24 cellular contexts compared by ENCODE assay signal in genomic region chr1:241272828-241273227, GRCh38.
"Had no signal": no experiment of that assay in that cellular context is flagged by ENCODE, and none has a peak within 500 bp of the region (broad histone marks: within the 10 kb centered on the region; RNA-seq: fewer than 3 reads in every experiment).

No MANE protein-coding gene starts in this region.

- DNase-seq: stimulated activated CD4-positive, alpha-beta T cell treated with anti-CD3 and anti-CD28 coated beads, Interleukin-2, amount 100 ng/mL, for 48 hours; stimulated activated CD4-positive, alpha-beta T cell treated with anti-CD3 and anti-CD28 coated beads, Interleukin-4, amount 100 ng/mL, for 1 hour; stimulated activated CD4-positive, alpha-beta T cell treated with anti-CD3 and anti-CD28 coated beads, Interleukin-4, amount 100 ng/mL, for 24 hours; stimulated activated CD4-positive, alpha-beta T cell treated with anti-CD3 and anti-CD28 coated beads, Interleukin-4, amount 100 ng/mL, for 4 hours; stimulated activated CD8-positive, alpha-beta memory T cell treated with anti-CD3 and anti-CD28 coated beads, Interleukin-4, amount 100 ng/mL, for 48 hours; stimulated activated naive B cell treated with anti-CD40 and anti-IgM and Interleukin-4, amounts not matched to agents 10 μg/mL and 1 μg/mL and 100 μg/mL, for 72 hours; stimulated activated naive CD4-positive, alpha-beta T cell; stimulated activated naive CD4-positive, alpha-beta T cell treated with Interleukin-2 at 50 U/mL for 16 hours; stimulated activated naive CD8-positive, alpha-beta T cell treated with anti-CD3 and anti-CD28 coated beads, Interleukin-15, amount 100 ng/mL, for 72 hours; stimulated activated naive CD8-positive, alpha-beta T cell treated with anti-CD3 and anti-CD28 coated beads, Interleukin-15, Interleukin-2, amounts not matched to agents 100 U/mL and 50 U/mL, for 24 hours; stomach; substantia nigra; testis; thyroid gland; tibial artery; transverse colon; trophoblast cell; upper lobe of left lung; upper lobe of right lung; uterus had no signal

- H3K4me3 ChIP-seq: stomach, suprapubic skin, testis, thoracic aorta, thyroid gland, tibial artery, tibial nerve, transverse colon, upper lobe of left lung, upper lobe of right lung, uterus, vagina had no signal

- H3K27ac ChIP-seq: stomach, suprapubic skin, testis, thoracic aorta, thyroid gland, tibial artery, tibial nerve, transverse colon, upper lobe of left lung, upper lobe of right lung, uterus, vagina had no signal

- H3K36me3 ChIP-seq: stomach, suprapubic skin, thoracic aorta, thyroid gland, tibial artery, tibial nerve, transverse colon, upper lobe of left lung, upper lobe of right lung, uterus, vagina had no signal

- H3K9me3 ChIP-seq: suprapubic skin, testis, thoracic aorta, thyroid gland, uterus, vagina had no signal

- H3K4me1 ChIP-seq: stomach, suprapubic skin, testis, thyroid gland, tibial artery, tibial nerve, transverse colon, upper lobe of left lung, upper lobe of right lung, uterus, vagina had no signal
